ENCODE assay signal across 3 cellular contexts in genomic region chr16:1781254-1781653, GRCh38.
TF ChIP-seq lines count a peak whose summit lies in the region.

No MANE protein-coding gene starts in this region.

TF ChIP-seq in SK-N-SH, 30 proteins besides CTCF, POLR2A, EP300 and RAD21:
- no peak for TF ChIP-seq TCF12 (IDR thresholded peaks at IDR 0.05)
- TF ChIP-seq GABPA (IDR thresholded peaks at IDR 0.05; ENCODE audit: low read depth) = no peak
- no peak for TF ChIP-seq PBX3 (IDR thresholded peaks at IDR 0.05)
- no peak for TF ChIP-seq POLR2AphosphoS5 (IDR thresholded peaks at IDR 0.05; ENCODE audit: low read depth, low read length)
- no peak for TF ChIP-seq SIN3A (IDR thresholded peaks at IDR 0.05; ENCODE audit: borderline replicate concordance, low read depth, low read length)
- TF ChIP-seq YY1 (IDR thresholded peaks at IDR 0.05; ENCODE audit: low read depth) = no peak
- TF ChIP-seq RFX5 (IDR thresholded peaks at IDR 0.05; ENCODE audit: low read length) = no peak

TF ChIP-seq in SK-N-SH treated with all-trans-retinoic acid at 6 μM for 48 hours, 23 proteins besides CTCF, POLR2A, EP300 and RAD21:
- no peak for TF ChIP-seq ZNF565 (CRISPR knock-in tag; conservative IDR thresholded peaks at IDR 0.05; ENCODE audit: low read depth)
- no peak for TF ChIP-seq ESRRG (CRISPR knock-in tag; IDR thresholded peaks at IDR 0.05)
- no peak for TF ChIP-seq ZFP3 (CRISPR knock-in tag; IDR thresholded peaks at IDR 0.05)
- TF ChIP-seq TOX (CRISPR knock-in tag; IDR thresholded peaks at IDR 0.05; ENCODE audit: borderline replicate concordance) = no peak
- TF ChIP-seq POU6F1 (CRISPR knock-in tag; IDR thresholded peaks at IDR 0.05; ENCODE audit: borderline replicate concordance, low read depth) = no peak
- no peak for TF ChIP-seq CSDC2 (CRISPR knock-in tag; IDR thresholded peaks at IDR 0.05)
- TF ChIP-seq SNAI2 (CRISPR knock-in tag; IDR thresholded peaks at IDR 0.05) = no peak
- no peak for TF ChIP-seq ZFP30 (CRISPR knock-in tag; IDR thresholded peaks at IDR 0.05)

TF ChIP-seq in HepG2, 621 proteins besides CTCF, POLR2A, EP300 and RAD21:
- TF ChIP-seq ZNF720 (CRISPR knock-in tag; IDR thresholded peaks at IDR 0.05) = no peak
- TF ChIP-seq ZNF660 (CRISPR knock-in tag; IDR thresholded peaks at IDR 0.05; ENCODE audit: borderline replicate concordance, low read depth) = no peak
- no peak for TF ChIP-seq PITX1 (CRISPR knock-in tag; IDR thresholded peaks at IDR 0.05)
- TF ChIP-seq MEF2D (CRISPR knock-in tag; IDR thresholded peaks at IDR 0.05) = no peak
- TF ChIP-seq RBM22 (optimal IDR thresholded peaks at IDR 0.05; ENCODE audit: low read length) = no peak
- TF ChIP-seq MIER3 (CRISPR knock-in tag; IDR thresholded peaks at IDR 0.05; ENCODE audit: borderline replicate concordance) = no peak
- TF ChIP-seq ZNF614 (CRISPR knock-in tag; IDR thresholded peaks at IDR 0.05; ENCODE audit: borderline replicate concordance) = no peak
- TF ChIP-seq REPIN1 (CRISPR knock-in tag; IDR thresholded peaks at IDR 0.05; ENCODE audit: borderline replicate concordance, low read depth) = no peak
- TF ChIP-seq ZNF768 (CRISPR knock-in tag; IDR thresholded peaks at IDR 0.05) = peak; percentile 2; the same call in 1 of the 2 replicates
- no peak for TF ChIP-seq ZNF33B (CRISPR knock-in tag; IDR thresholded peaks at IDR 0.05)
- peak; percentile 1 for TF ChIP-seq AGO1 (IDR thresholded peaks at IDR 0.05; ENCODE audit: low read depth, low read length, poor library complexity, severe bottlenecking)
- no peak for TF ChIP-seq SRF (IDR thresholded peaks at IDR 0.05; ENCODE audit: low read depth, low read length)
- no peak for TF ChIP-seq ZNF431 (CRISPR knock-in tag; IDR thresholded peaks at IDR 0.05; ENCODE audit: borderline replicate concordance, low read depth)
- TF ChIP-seq, protein P1, sequence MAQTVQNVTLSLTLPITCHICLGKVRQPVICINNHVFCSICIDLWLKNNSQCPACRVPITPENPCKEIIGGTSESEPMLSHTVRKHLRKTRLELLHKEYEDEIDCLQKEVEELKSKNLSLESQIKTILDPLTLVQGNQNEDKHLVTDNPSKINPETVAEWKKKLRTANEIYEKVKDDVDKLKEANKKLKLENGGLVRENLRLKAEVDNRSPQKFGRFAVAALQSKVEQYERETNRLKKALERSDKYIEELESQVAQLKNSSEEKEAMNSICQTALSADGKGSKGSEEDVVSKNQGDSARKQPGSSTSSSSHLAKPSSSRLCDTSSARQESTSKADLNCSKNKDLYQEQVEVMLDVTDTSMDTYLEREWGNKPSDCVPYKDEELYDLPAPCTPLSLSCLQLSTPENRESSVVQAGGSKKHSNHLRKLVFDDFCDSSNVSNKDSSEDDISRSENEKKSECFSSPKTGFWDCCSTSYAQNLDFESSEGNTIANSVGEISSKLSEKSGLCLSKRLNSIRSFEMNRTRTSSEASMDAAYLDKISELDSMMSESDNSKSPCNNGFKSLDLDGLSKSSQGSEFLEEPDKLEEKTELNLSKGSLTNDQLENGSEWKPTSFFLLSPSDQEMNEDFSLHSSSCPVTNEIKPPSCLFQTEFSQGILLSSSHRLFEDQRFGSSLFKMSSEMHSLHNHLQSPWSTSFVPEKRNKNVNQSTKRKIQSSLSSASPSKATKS (CRISPR knock-in tag; IDR thresholded peaks at IDR 0.05) = no peak
- TF ChIP-seq, protein P2, sequence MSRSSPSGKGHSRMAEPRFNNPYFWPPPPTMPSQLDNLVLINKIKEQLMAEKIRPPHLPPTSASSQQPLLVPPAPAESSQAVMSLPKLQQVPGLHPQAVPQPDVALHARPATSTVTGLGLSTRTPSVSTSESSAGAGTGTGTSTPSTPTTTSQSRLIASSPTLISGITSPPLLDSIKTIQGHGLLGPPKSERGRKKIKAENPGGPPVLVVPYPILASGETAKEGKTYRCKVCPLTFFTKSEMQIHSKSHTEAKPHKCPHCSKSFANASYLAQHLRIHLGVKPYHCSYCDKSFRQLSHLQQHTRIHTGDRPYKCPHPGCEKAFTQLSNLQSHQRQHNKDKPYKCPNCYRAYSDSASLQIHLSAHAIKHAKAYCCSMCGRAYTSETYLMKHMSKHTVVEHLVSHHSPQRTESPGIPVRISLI (CRISPR knock-in tag; IDR thresholded peaks at IDR 0.05; ENCODE audit: borderline replicate concordance) = no peak
- TF ChIP-seq, protein P3, sequence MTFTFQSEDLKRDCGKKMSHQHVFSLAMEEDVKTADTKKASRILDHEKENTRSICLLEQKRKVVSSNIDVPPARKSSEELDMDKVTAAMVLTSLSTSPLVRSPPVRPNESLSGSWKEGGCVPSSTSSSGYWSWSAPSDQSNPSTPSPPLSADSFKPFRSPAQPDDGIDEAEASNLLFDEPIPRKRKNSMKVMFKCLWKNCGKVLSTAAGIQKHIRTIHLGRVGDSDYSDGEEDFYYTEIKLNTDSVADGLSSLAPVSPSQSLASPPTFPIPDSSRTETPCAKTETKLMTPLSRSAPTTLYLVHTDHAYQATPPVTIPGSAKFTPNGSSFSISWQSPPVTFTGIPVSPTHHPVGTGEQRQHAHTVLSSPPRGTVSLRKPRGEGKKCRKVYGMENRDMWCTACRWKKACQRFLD (CRISPR knock-in tag; IDR thresholded peaks at IDR 0.05; ENCODE audit: borderline replicate concordance) = no peak
- TF ChIP-seq, protein P4, sequence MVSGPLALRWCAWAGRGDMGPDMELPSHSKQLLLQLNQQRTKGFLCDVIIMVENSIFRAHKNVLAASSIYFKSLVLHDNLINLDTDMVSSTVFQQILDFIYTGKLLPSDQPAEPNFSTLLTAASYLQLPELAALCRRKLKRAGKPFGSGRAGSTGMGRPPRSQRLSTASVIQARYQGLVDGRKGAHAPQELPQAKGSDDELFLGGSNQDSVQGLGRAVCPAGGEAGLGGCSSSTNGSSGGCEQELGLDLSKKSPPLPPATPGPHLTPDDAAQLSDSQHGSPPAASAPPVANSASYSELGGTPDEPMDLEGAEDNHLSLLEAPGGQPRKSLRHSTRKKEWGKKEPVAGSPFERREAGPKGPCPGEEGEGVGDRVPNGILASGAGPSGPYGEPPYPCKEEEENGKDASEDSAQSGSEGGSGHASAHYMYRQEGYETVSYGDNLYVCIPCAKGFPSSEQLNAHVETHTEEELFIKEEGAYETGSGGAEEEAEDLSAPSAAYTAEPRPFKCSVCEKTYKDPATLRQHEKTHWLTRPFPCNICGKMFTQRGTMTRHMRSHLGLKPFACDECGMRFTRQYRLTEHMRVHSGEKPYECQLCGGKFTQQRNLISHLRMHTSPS (CRISPR knock-in tag; IDR thresholded peaks at IDR 0.05; ENCODE audit: low read depth) = no peak
